ENCODE assay signal across 11 cellular contexts in the genomic region with DNA sequence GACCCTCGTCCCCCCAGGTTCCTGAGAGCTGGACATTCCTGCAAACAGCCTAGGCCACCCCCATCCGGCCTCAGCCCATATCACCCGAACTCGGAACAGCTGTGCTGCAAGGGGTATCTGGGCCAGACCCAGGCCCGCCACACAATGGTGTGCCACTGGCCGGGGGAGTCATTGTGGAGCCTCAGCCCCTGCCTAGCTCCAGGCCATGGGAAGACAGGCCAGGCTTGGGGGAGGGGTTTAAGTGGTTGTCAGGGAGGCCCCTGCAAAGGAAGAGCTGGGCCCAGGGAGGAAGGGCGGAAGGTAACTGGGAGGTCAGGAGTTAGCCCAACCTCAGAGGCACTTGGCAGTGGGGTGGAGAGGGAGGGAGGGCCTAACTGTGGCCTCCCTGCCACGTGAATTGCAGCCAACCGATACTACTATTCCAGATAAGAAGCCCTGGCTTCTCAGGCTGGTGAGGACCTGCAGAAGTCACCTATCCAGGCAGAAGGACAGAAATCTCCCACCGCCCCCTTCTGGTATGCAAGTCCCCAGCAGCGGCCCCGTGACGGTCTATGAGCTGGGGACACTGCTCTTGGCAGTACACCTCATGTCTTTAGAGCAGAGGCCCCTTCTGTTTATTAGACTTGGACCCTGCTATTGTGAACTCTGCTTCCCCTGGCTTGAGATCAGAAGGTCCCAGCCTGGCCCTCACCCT. TPM values are rescaled to one million over a fixed set of nuclear protein-coding genes. Genes with fewer than 3 reads are reported as not detected.
DNase-seq lines count a peak whose midpoint lies in the region; ATAC-seq and TF ChIP-seq lines count a peak whose summit lies in the region.
"Had no signal": no experiment of that assay in that cellular context is flagged by ENCODE, and none has a peak within 500 bp of the region (broad histone marks: within the 10 kb centered on the region; RNA-seq: fewer than 3 reads in every experiment).

No MANE protein-coding gene starts in this region.

- no peak overlapping the region for H3K9ac ChIP-seq in rectal smooth muscle tissue (ENCODE audit: low read length)

- peaks cover 29% of the 10 kb centered on the region for H3K4me1 Mint-ChIP-seq in GM23338

- no peak overlapping the region for H3K4me2 ChIP-seq in GM23338

- H3K9me3 ChIP-seq in Peyer's patch, result no peaks in the 10 kb centered on the region
- H3K9me3 ChIP-seq in gastroesophageal sphincter, result peaks cover 0 to 8% (median 0%) of the 10 kb centered on the region in 3 donors

- no peaks in the 10 kb centered on the region for H3K36me3 ChIP-seq in GM23338 (ENCODE audit: insufficient read depth)
- peaks cover 0 to 14% (median 3%) of the 10 kb centered on the region in 3 donors for H3K36me3 ChIP-seq in Peyer's patch
- peaks cover 0 to 33% of the 10 kb centered on the region in 2 donors for H3K36me3 ChIP-seq in gastroesophageal sphincter
- peaks cover 6% of the 10 kb centered on the region for H3K36me3 ChIP-seq in rectal smooth muscle tissue (ENCODE audit: control insufficient read depth, insufficient read depth, low read length)

- ATAC-seq in GM23338 (peak; percentile 57), gastroesophageal sphincter (no peak), HG03108 (IDR thresholded peaks at IDR 0.05; ENCODE audit: unreplicated experiment) (no peak), GM19455 (IDR thresholded peaks at IDR 0.05; ENCODE audit: unreplicated experiment) (no peak), HG03565 (IDR thresholded peaks at IDR 0.05; ENCODE audit: unreplicated experiment) (no peak)

- H3K27ac ChIP-seq in GM23338 (ENCODE audit: low read depth) (no peak overlapping the region), Peyer's patch (peak overlapping the region; percentile 82 to 93 (median 88)), gastroesophageal sphincter (peak overlapping the region in 3 of 4 donors; percentile 69 to 78 (median 72)), rectal smooth muscle tissue (ENCODE audit: low read depth, low read length) (no peak overlapping the region)

- H3K36me3 Mint-ChIP-seq in GM23338 (ENCODE audit: low read depth), result no peaks in the 10 kb centered on the region; the same call in 2 of the 3 replicates

- H3K4me3 ChIP-seq in GM23338 (no peak overlapping the region), Peyer's patch (no peak overlapping the region), gastroesophageal sphincter (no peak overlapping the region), rectal smooth muscle tissue (ENCODE audit: low read length) (peak overlapping the region; percentile 40)

- no peaks in the 10 kb centered on the region for H4K20me1 ChIP-seq in GM23338 (replicated peaks; ENCODE audit: insufficient read depth)

- TF ChIP-seq POLR2A in Peyer's patch (IDR thresholded peaks at IDR 0.05), result no peak
- TF ChIP-seq POLR2A in gastroesophageal sphincter (IDR thresholded peaks at IDR 0.05), result no peak

- TF ChIP-seq EP300 in gastroesophageal sphincter (IDR thresholded peaks at IDR 0.05), result no peak

- peaks cover 9% of the 10 kb centered on the region for H3K27me3 Mint-ChIP-seq in GM23338 (ENCODE audit: insufficient read depth, low read depth, poor library complexity)

- 0 out of 2 replicates have a peak overlapping the region, but pooled peaks have one; percentile 63 for H2AFZ ChIP-seq in GM23338

- H3K27ac Mint-ChIP-seq in GM23338, result no peak overlapping the region

- H3K9me3 Mint-ChIP-seq in GM23338, result no peaks in the 10 kb centered on the region

- WGBS in gastroesophageal sphincter (ENCODE audit: low coverage in 1 of 2), 2 donors, result no CpG with 5 or more reads among the region's 13 CpGs

- no peaks in the 10 kb centered on the region for H3F3A ChIP-seq in GM23338 (replicated peaks; ENCODE audit: low read depth)

- no peak overlapping the region for H3K4me3 Mint-ChIP-seq in GM23338

- no peaks in the 10 kb centered on the region for H3K79me2 ChIP-seq in GM23338 (replicated peaks; ENCODE audit: insufficient read depth)

- TF ChIP-seq CTCF in GM23338 (conservative IDR thresholded peaks at IDR 0.05; ENCODE audit: low read depth in 2 of 2) (peak; percentile 26 to 55; a peak in 3 of 4 replicates), Peyer's patch (IDR thresholded peaks at IDR 0.05) (peak in 2 of 6 experiments; percentile 17 to 22), gastroesophageal sphincter (IDR thresholded peaks at IDR 0.05) (peak in 1 of 4 experiments; percentile 9)

- DNase-seq in GM23338 (ENCODE audit: low spot score), result peak; percentile 53
- DNase-seq in Peyer's patch, result peak in 2 of 3 donors; percentile 44 to 76
- DNase-seq in cortex of kidney (lab: John Stamatoyannopoulos, UW), result no peak
- DNase-seq: NCI-H2081 had no signal

- H3K9me2 ChIP-seq in GM23338 (ENCODE audit: insufficient read depth), result no peaks in the 10 kb centered on the region

- no peaks in the 10 kb centered on the region for H3K27me3 ChIP-seq in GM23338 (ENCODE audit: insufficient read depth)
- no peaks in the 10 kb centered on the region for H3K27me3 ChIP-seq in Peyer's patch
- no peaks in the 10 kb centered on the region for H3K27me3 ChIP-seq in gastroesophageal sphincter
- H3K27me3 ChIP-seq in rectal smooth muscle tissue (ENCODE audit: control insufficient read depth, insufficient read depth, low read length), result no peaks in the 10 kb centered on the region

- H3K4me1 ChIP-seq in GM23338 (ENCODE audit: insufficient read depth), result 0 out of 2 replicates have a peak, but pooled peaks cover 5% of the 10 kb centered on the region
- peaks cover 36 to 62% (median 56%) of the 10 kb centered on the region in 4 donors for H3K4me1 ChIP-seq in Peyer's patch
- H3K4me1 ChIP-seq in gastroesophageal sphincter, result peaks cover 0 to 59% (median 33%) of the 10 kb centered on the region in 3 donors
- peaks cover 11% of the 10 kb centered on the region for H3K4me1 ChIP-seq in rectal smooth muscle tissue (ENCODE audit: control insufficient read depth, insufficient read depth, low read length)

TF ChIP-seq in GM23338, 12 proteins besides CTCF, POLR2A, EP300 and RAD21 (continues in another document):
- TF ChIP-seq EZH2phosphoT487 (IDR thresholded peaks at IDR 0.05; ENCODE audit: unreplicated experiment) (no peak), ZNF331 (CRISPR knock-in tag; IDR thresholded peaks at IDR 0.05; ENCODE audit: low read depth) (no peak), NANOG (IDR thresholded peaks at IDR 0.05; ENCODE audit: borderline replicate concordance) (no peak), JUNB (IDR thresholded peaks at IDR 0.05; ENCODE audit: unreplicated experiment) (no peak), ZNF114 (CRISPR knock-in tag; IDR thresholded peaks at IDR 0.05) (no peak)

RNA-seq across cellular contexts. Expression of a gene that starts 26.8 kb away (rescaled TPM):
- 0.04 and 0.10 TPM in 2 replicates for total RNA-seq in GM23338 (2014; rRNA removed; shearing (Covaris generic))
- polyA plus RNA-seq in GM23338 (2016; fragmentation: Nextera tagmentation; extraction: Ambion mirVana), result 0.74 TPM in 1 of 2 replicates, not detected in the other
- 100 to 1,000 TPM in 3 of 4 donors, 10 to 100 TPM in 1; 38.0 to 169 (median 127) TPM for total RNA-seq in Peyer's patch
- 10 to 100 TPM; 34.7 to 83.6 (median 61.6) TPM for total RNA-seq in gastroesophageal sphincter
- polyA plus RNA-seq: neural cell had no signal

RNA-seq across cellular contexts. Expression of a gene that starts 26.9 kb away (rescaled TPM):
- 0.17 and 0.19 TPM in 2 replicates for total RNA-seq in GM23338 (2014; rRNA removed; shearing (Covaris generic))
- polyA plus RNA-seq in GM23338 (2016; fragmentation: Nextera tagmentation; extraction: Ambion mirVana), result 0.15 and 0.19 TPM in 2 replicates
- total RNA-seq in Peyer's patch, result under 1 TPM in 1 of 4 donors, not detected in 3; 0.27 TPM
- total RNA-seq in gastroesophageal sphincter, result under 1 TPM in 1 of 4 donors, not detected in 3; 0.13 TPM
- total RNA-seq: astrocyte had no signal

Comparison
In these comparisons a context has a peak if more than half of its experiments do, and no peak if none do; other contexts are left out.
1. H3K27ac ChIP-seq: peak in Peyer's patch (4 of 4) and gastroesophageal sphincter (3 of 4); none in GM23338 (single experiment) and rectal smooth muscle tissue (single experiment).
2. RNA of a gene that starts 26.8 kb away (total RNA-seq): 38.0 to 169 TPM in Peyer's patch and 34.7 to 83.6 TPM in gastroesophageal sphincter; 0.04 to 0.10 TPM in GM23338; every median in the first group is over 10 times any median in the second.